ENCODE assay signal across 16 cellular contexts in the genomic region with DNA sequence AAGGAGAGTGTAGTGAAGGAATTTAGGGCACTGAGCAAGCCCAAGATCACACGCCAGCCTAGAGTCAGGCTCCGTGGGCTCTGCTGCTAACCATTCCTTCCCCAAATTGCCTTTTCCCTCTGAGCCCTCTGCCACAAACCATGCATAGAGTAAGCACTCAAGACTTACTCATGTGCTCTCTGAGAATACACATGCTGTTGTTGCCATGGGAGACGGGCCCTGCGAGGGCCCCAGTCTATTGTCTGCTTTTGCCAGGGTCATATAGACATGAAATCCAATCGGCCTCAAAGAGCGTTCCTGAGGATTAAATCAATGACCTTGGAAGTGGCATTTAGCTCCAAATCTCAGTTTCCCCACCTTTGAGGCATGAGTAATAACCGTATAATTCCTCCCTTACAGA. TPM values are rescaled to one million over a fixed set of nuclear protein-coding genes. Genes with fewer than 3 reads are reported as not detected.
DNase-seq lines count a peak whose midpoint lies in the region; ATAC-seq and TF ChIP-seq lines count a peak whose summit lies in the region.
"Had no signal": no experiment of that assay in that cellular context is flagged by ENCODE, and none has a peak within 500 bp of the region (broad histone marks: within the 10 kb centered on the region; RNA-seq: fewer than 3 reads in every experiment).

No MANE protein-coding gene starts in this region.

- no peak overlapping the region for H3K27ac Mint-ChIP-seq in GM23338
- H3K27ac Mint-ChIP-seq: T-helper 2 cell treated with Interferon-gamma antibody and Interleukin-4, amounts not matched to agents 5 μg/mL and 100 μg/mL, for 36 hours had no signal

- no peak overlapping the region for H4K8ac ChIP-seq in neuronal stem cell (ENCODE audit: low read depth, low read length)

- no CpG with 5 or more reads among the region's 7 CpGs for WGBS in neuronal stem cell (ENCODE audit: extremely low coverage in 2 of 2, insufficient read length in 2 of 2, insufficient replicate concordance in 1 of 2), 2 donors

- TF ChIP-seq CTCF in GM23338 (conservative IDR thresholded peaks at IDR 0.05; ENCODE audit: low read depth in 2 of 2): no peak
- no peak for TF ChIP-seq CTCF in WERI-Rb-1 (IDR thresholded peaks at IDR 0.05; ENCODE audit: low read depth, low read length)

- H3K27me3 Mint-ChIP-seq in GM23338 (ENCODE audit: insufficient read depth, low read depth, poor library complexity): no peaks in the 10 kb centered on the region

- no peak overlapping the region for H2BK12ac ChIP-seq in neuronal stem cell (ENCODE audit: low read length)

- peaks cover 7% of the 10 kb centered on the region; the same call in 2 of the 3 replicates for H3K4me1 Mint-ChIP-seq in GM23338

- H3K4me1 ChIP-seq in GM23338 (ENCODE audit: insufficient read depth) (no peaks in the 10 kb centered on the region; the same call in 1 of the 2 replicates), neuronal stem cell (ENCODE audit: control insufficient read depth in 2 of 2, insufficient read depth in 1 of 2, low read depth in 1 of 2, low read length in 2 of 2) (peaks cover 10% of the 10 kb centered on the region in 2 donors)

- H3K9ac ChIP-seq in neuronal stem cell (ENCODE audit: low read depth, low read length, poor library complexity): no peak overlapping the region

- H3K4me2 ChIP-seq in GM23338 (no peak overlapping the region), neuronal stem cell (ENCODE audit: insufficient read depth, low read length, poor library complexity, severe bottlenecking) (no peak overlapping the region)

- no peaks in the 10 kb centered on the region for H3K36me3 Mint-ChIP-seq in GM23338 (ENCODE audit: low read depth)

- no peak overlapping the region for H2BK5ac ChIP-seq in neuronal stem cell (ENCODE audit: low read length)

- H3K9me3 ChIP-seq in WERI-Rb-1 (ENCODE audit: severe bottlenecking): peaks cover 3% of the 10 kb centered on the region
- H3K9me3 ChIP-seq in neuronal stem cell (replicated peaks in 1 of 2; ENCODE audit: control insufficient read depth in 2 of 2, insufficient read depth in 1 of 2, low read depth in 1 of 2, low read length in 2 of 2): peaks cover 0 to 3% of the 10 kb centered on the region in 2 donors

- peaks cover 15% of the 10 kb centered on the region; the same call in 2 of the 3 replicates for H3K9me3 Mint-ChIP-seq in GM23338
- H3K9me3 Mint-ChIP-seq: T-helper 2 cell treated with Interferon-gamma antibody and Interleukin-4, amounts not matched to agents 5 μg/mL and 100 μg/mL, for 36 hours had no signal

- H3K79me1 ChIP-seq in neuronal stem cell (ENCODE audit: low read depth, low read length): no peaks in the 10 kb centered on the region

- H3K36me3 ChIP-seq in GM23338 (ENCODE audit: insufficient read depth): no peaks in the 10 kb centered on the region
- H3K36me3 ChIP-seq in WERI-Rb-1: no peaks in the 10 kb centered on the region
- H3K36me3 ChIP-seq in neuronal stem cell (replicated peaks in 1 of 2; ENCODE audit: control insufficient read depth in 2 of 2, insufficient read depth in 2 of 2, low read length in 2 of 2): no peaks in the 10 kb centered on the region

- no peaks in the 10 kb centered on the region for H3K79me2 ChIP-seq in GM23338 (replicated peaks; ENCODE audit: insufficient read depth)

- no peaks in the 10 kb centered on the region for H3K27me3 ChIP-seq in GM23338 (ENCODE audit: insufficient read depth)
- H3K27me3 ChIP-seq in WERI-Rb-1 (ENCODE audit: insufficient read depth, low read depth, severe bottlenecking): no peaks in the 10 kb centered on the region
- no peaks in the 10 kb centered on the region for H3K27me3 ChIP-seq in neuronal stem cell (ENCODE audit: control insufficient read depth in 3 of 3, insufficient read depth in 3 of 3, low read depth in 1 of 3, low read length in 3 of 3)

- no peak overlapping the region for H3K4ac ChIP-seq in neuronal stem cell (ENCODE audit: low read length)

- H3K27ac ChIP-seq in GM23338 (ENCODE audit: low read depth): no peak overlapping the region
- H3K27ac ChIP-seq in WERI-Rb-1: peak overlapping the region; percentile 14; the same call in 1 of the 2 replicates
- no peak overlapping the region for H3K27ac ChIP-seq in neuronal stem cell (replicated peaks; ENCODE audit: low read length)

- H3K9me2 ChIP-seq in GM23338 (ENCODE audit: insufficient read depth): no peaks in the 10 kb centered on the region

- H2AFZ ChIP-seq in GM23338 (0 out of 2 replicates have a peak overlapping the region, but pooled peaks have one; percentile 60), neuronal stem cell (ENCODE audit: low read length) (peak overlapping the region; percentile 18)

- no peak overlapping the region for H3K14ac ChIP-seq in neuronal stem cell (ENCODE audit: low read length)

- H3K4me3 Mint-ChIP-seq in GM23338: no peak overlapping the region
- H3K4me3 Mint-ChIP-seq: T-helper 2 cell treated with Interferon-gamma antibody and Interleukin-4, amounts not matched to agents 5 μg/mL and 100 μg/mL, for 36 hours had no signal

- no peak overlapping the region for H3K23ac ChIP-seq in neuronal stem cell (ENCODE audit: low read depth, low read length, poor library complexity)

- no peak overlapping the region for H2BK120ac ChIP-seq in neuronal stem cell (ENCODE audit: low read depth, low read length)

- H4K20me1 ChIP-seq in GM23338 (replicated peaks; ENCODE audit: insufficient read depth): no peaks in the 10 kb centered on the region

- DNase-seq in NCI-H2227 (lab: John Stamatoyannopoulos, UW; ENCODE audit: unreplicated experiment) (peak; percentile 39), NCI-H2227 treated with DMSO at 0.1 percent for 48 hours (lab: John Stamatoyannopoulos, UW) (no peak), GM23338 (ENCODE audit: low spot score) (peak; percentile 20), WERI-Rb-1 (no peak), neuronal stem cell (ENCODE audit: low spot score) (no peak), SIG-M5 treated with dmso at 0.1 percent for 504 hours (lab: John Stamatoyannopoulos, UW; ENCODE audit: unreplicated experiment) (no peak)
- DNase-seq: C1 segment of cervical spinal cord, NCI-H1048, NCI-H1930, NCI-H446 treated with DMSO at 0.1 percent for 48 hours had no signal

- H2BK15ac ChIP-seq in neuronal stem cell (ENCODE audit: low read length): no peak overlapping the region

- H3K4me3 ChIP-seq in GM23338: no peak overlapping the region
- H3K4me3 ChIP-seq in WERI-Rb-1 (ENCODE audit: low read depth, low read length): no peak overlapping the region
- H3K4me3 ChIP-seq in neuronal stem cell (ENCODE audit: low read length in 2 of 2): no peak overlapping the region
- H3K4me3 ChIP-seq: GM12878 had no signal

- H3K18ac ChIP-seq in neuronal stem cell (ENCODE audit: low read length): no peak overlapping the region

- no peaks in the 10 kb centered on the region for H3F3A ChIP-seq in GM23338 (replicated peaks; ENCODE audit: low read depth)

- ATAC-seq in GM23338 (no peak; the same call in 1 of the 3 replicates), GM19023 (IDR thresholded peaks at IDR 0.05; ENCODE audit: unreplicated experiment) (no peak)
- ATAC-seq: GM12878 had no signal

- no peak overlapping the region for H4K91ac ChIP-seq in neuronal stem cell (ENCODE audit: low read depth, low read length, poor library complexity)

- no peak overlapping the region for H2AK5ac ChIP-seq in neuronal stem cell (ENCODE audit: low read depth, low read length)

TF ChIP-seq in GM23338, 12 proteins besides CTCF, POLR2A, EP300 and RAD21 (continues in another document):
- TF ChIP-seq STAT1 (IDR thresholded peaks at IDR 0.05; ENCODE audit: unreplicated experiment): no peak
- TF ChIP-seq ZNF114 (CRISPR knock-in tag; IDR thresholded peaks at IDR 0.05): no peak
- TF ChIP-seq JUNB (IDR thresholded peaks at IDR 0.05; ENCODE audit: unreplicated experiment): no peak
- TF ChIP-seq ETS1 (IDR thresholded peaks at IDR 0.05): no peak
- TF ChIP-seq NANOG (IDR thresholded peaks at IDR 0.05; ENCODE audit: borderline replicate concordance): no peak
- TF ChIP-seq POLR2AphosphoS5 (IDR thresholded peaks at IDR 0.05; ENCODE audit: low read depth): no peak
- TF ChIP-seq EZH2phosphoT487 (IDR thresholded peaks at IDR 0.05; ENCODE audit: unreplicated experiment): no peak

RNA-seq across cellular contexts. Expression of gene WSCD2, which starts 48.7 kb away (rescaled TPM):
- 0.58 and 3.1 TPM in 2 replicates for total RNA-seq in GM23338 (2014; rRNA removed; shearing (Covaris generic))
- 0.66 and 1.6 TPM in 2 replicates for polyA plus RNA-seq in GM23338 (2016; fragmentation: Nextera tagmentation; extraction: Ambion mirVana)
- polyA plus RNA-seq in neuronal stem cell (2013, experiment 1 of 2): 0.70 TPM
- polyA plus RNA-seq in neuronal stem cell (2013, experiment 2 of 2): 0.64 TPM
- total RNA-seq: A673, GM12878, MCF 10A, SK-MEL-5 had no signal

Comparison
In these comparisons a context has a peak if more than half of its experiments do, and no peak if none do; other contexts are left out.
1. DNase-seq: peak in NCI-H2227 (single experiment) and GM23338 (single experiment); none in NCI-H2227 treated with DMSO at 0.1 percent for 48 hours (single experiment), WERI-Rb-1 (single experiment), neuronal stem cell (single experiment) and SIG-M5 treated with dmso at 0.1 percent for 504 hours (single experiment).